In genomic region chr16:56608876-56609462, GRCh38 we compare ENCODE assay signal across 8 cellular contexts. TPM values are rescaled to one million over a fixed set of nuclear protein-coding genes. Genes with fewer than 3 reads are reported as not detected.
DNase-seq lines count a peak whose midpoint lies in the region; ATAC-seq, FAIRE-seq and TF ChIP-seq lines count a peak whose summit lies in the region.

No MANE protein-coding gene starts in this region.

- H3K4me3 Mint-ChIP-seq in HFFc6: peak overlapping the region; percentile 98
- H3K4me3 Mint-ChIP-seq in activated naive CD8-positive, alpha-beta T cell treated with anti-CD3 and anti-CD28 coated beads, Interleukin-2, amount 50 U/mL, for 24 hours: peak overlapping the region; percentile 89

- H3K27ac Mint-ChIP-seq in HFFc6: peak overlapping the region; percentile 96
- H3K27ac Mint-ChIP-seq in activated naive CD8-positive, alpha-beta T cell treated with anti-CD3 and anti-CD28 coated beads, Interleukin-2, amount 50 U/mL, for 24 hours: peak overlapping the region; percentile 99

- peaks cover 14% of the 10 kb centered on the region; the same call in 1 of the 2 replicates for H3K36me3 Mint-ChIP-seq in HFFc6 (ENCODE audit: low read depth)
- peaks cover 2% of the 10 kb centered on the region for H3K36me3 Mint-ChIP-seq in activated naive CD8-positive, alpha-beta T cell treated with anti-CD3 and anti-CD28 coated beads, Interleukin-2, amount 50 U/mL, for 24 hours (ENCODE audit: low read depth)

- intact Hi-C loops in kidney (cut with DNase I): loop anchor here (10.0 kb wide), 1 partner anchor 76 kb away; the partner anchor contains the start of gene MT1X

- H3K4me1 ChIP-seq in kidney (ENCODE audit: control insufficient read depth in 1 of 2, insufficient read depth in 1 of 2, low read depth in 1 of 2, low read length in 2 of 2): peaks cover 17 to 32% of the 10 kb centered on the region in 2 donors
- peaks cover 34 to 66% (median 54%) of the 10 kb centered on the region in 5 donors for H3K4me1 ChIP-seq in subcutaneous abdominal adipose tissue (ENCODE audit: control insufficient read depth in 5 of 5, insufficient read depth in 5 of 5, low read length in 5 of 5)

- peak overlapping the region; percentile 89 for H3K4me3 ChIP-seq in AG04450 (ENCODE audit: low read depth, low read length)
- peak overlapping the region; percentile 92 to 94 for H3K4me3 ChIP-seq in kidney (ENCODE audit: low read length in 2 of 2)
- peak overlapping the region; percentile 87 to 97 (median 91) for H3K4me3 ChIP-seq in subcutaneous abdominal adipose tissue (ENCODE audit: low read depth in 1 of 5, low read length in 5 of 5)

- no peaks in the 10 kb centered on the region for H3K9me3 Mint-ChIP-seq in HFFc6
- no peaks in the 10 kb centered on the region for H3K9me3 Mint-ChIP-seq in activated naive CD8-positive, alpha-beta T cell treated with anti-CD3 and anti-CD28 coated beads, Interleukin-2, amount 50 U/mL, for 24 hours

- H3K9me3 ChIP-seq in AG04450 (ENCODE audit: control insufficient read depth, insufficient read depth, low read length) (no peaks in the 10 kb centered on the region; the same call in 1 of the 2 replicates), kidney (ENCODE audit: control insufficient read depth in 1 of 2, low read length in 2 of 2) (no peaks in the 10 kb centered on the region), subcutaneous abdominal adipose tissue (ENCODE audit: control insufficient read depth in 5 of 5, low read length in 5 of 5) (no peaks in the 10 kb centered on the region)

- H3K27me3 ChIP-seq in AG04450 (ENCODE audit: control insufficient read depth, insufficient read depth, low read length) (no peaks in the 10 kb centered on the region), subcutaneous abdominal adipose tissue (ENCODE audit: control insufficient read depth in 5 of 5, insufficient read depth in 4 of 5, low read length in 5 of 5) (no peaks in the 10 kb centered on the region)

- H3K9ac ChIP-seq in kidney (ENCODE audit: low read length in 2 of 2) (peak overlapping the region; percentile 68 to 81), subcutaneous abdominal adipose tissue (ENCODE audit: low read length in 5 of 5) (peak overlapping the region; percentile 73 to 94 (median 89))

- no peak for ATAC-seq in activated naive CD8-positive, alpha-beta T cell treated with anti-CD3 and anti-CD28 coated beads, Interleukin-2, amount 50 U/mL, for 24 hours
- ATAC-seq in GM19351 (IDR thresholded peaks at IDR 0.05; ENCODE audit: unreplicated experiment) (no peak), HG03045 (IDR thresholded peaks at IDR 0.05; ENCODE audit: unreplicated experiment) (no peak)

- H3K27me3 Mint-ChIP-seq in HFFc6 (ENCODE audit: insufficient read depth): peaks cover 6% of the 10 kb centered on the region
- H3K27me3 Mint-ChIP-seq in activated naive CD8-positive, alpha-beta T cell treated with anti-CD3 and anti-CD28 coated beads, Interleukin-2, amount 50 U/mL, for 24 hours: peaks cover 2% of the 10 kb centered on the region

- DNase-seq in AG04450 (ENCODE audit: low read depth, low spot score): no peak
- no peak for DNase-seq in HFFc6
- DNase-seq in activated naive CD8-positive, alpha-beta T cell treated with anti-CD3 and anti-CD28 coated beads, Interleukin-2, amount 50 U/mL, for 24 hours: no peak
- peak; percentile 67 for DNase-seq in kidney
- no peak for DNase-seq in GM12891 (ENCODE audit: insufficient read length, low spot score)

- CTCF ChIA-PET in AG04450 (lab: Charles Lee): interaction anchor here (1.1 to 1.6 kb wide), 3 partner anchors 8 to 93 kb away, joined by 3 to 6 read pairs (median 4); partner anchors contain the start of gene MT1E

- peaks cover 73% of the 10 kb centered on the region for H3K4me1 Mint-ChIP-seq in HFFc6 (ENCODE audit: low read depth)
- peaks cover 69% of the 10 kb centered on the region for H3K4me1 Mint-ChIP-seq in activated naive CD8-positive, alpha-beta T cell treated with anti-CD3 and anti-CD28 coated beads, Interleukin-2, amount 50 U/mL, for 24 hours

- no peak for TF ChIP-seq CTCF in AG04450 (IDR thresholded peaks at IDR 0.05; ENCODE audit: low read depth, low read length)
- no peak for TF ChIP-seq CTCF in HFFc6 (IDR thresholded peaks at IDR 0.05)
- no peak for TF ChIP-seq CTCF in kidney (IDR thresholded peaks at IDR 0.05; ENCODE audit: borderline replicate concordance, extremely low read depth, insufficient read depth)

- H3K36me3 ChIP-seq in kidney (ENCODE audit: control insufficient read depth in 1 of 2, insufficient read depth in 2 of 2, low read length in 2 of 2) (no peaks in the 10 kb centered on the region), subcutaneous abdominal adipose tissue (ENCODE audit: control insufficient read depth in 5 of 5, insufficient read depth in 5 of 5, low read length in 5 of 5) (no peaks in the 10 kb centered on the region)

- FAIRE-seq in kidney (lab: Jason Lieb, UNC): no peak
- no peak for FAIRE-seq in GM12891 (lab: Jason Lieb, UNC)

- POLR2A ChIA-PET in AG04450 (lab: Yijun Ruan, JAX): interaction anchor here (0.7 to 8.7 kb wide), 7 partner anchors 9 to 102 kb away, joined by 3 to 201 read pairs (median 4); partner anchors contain the start of genes MT1E and MT1X

- no peak for TF ChIP-seq POLR2A in GM12891 (IDR thresholded peaks at IDR 0.05; ENCODE audit: low read depth, low read length)

- H3K27ac ChIP-seq in AG04450 (ENCODE audit: low read depth, low read length): peak overlapping the region; percentile 98
- peak overlapping the region; percentile 84 to 92 for H3K27ac ChIP-seq in kidney (ENCODE audit: low read depth in 2 of 2, low read length in 2 of 2)
- H3K27ac ChIP-seq in subcutaneous abdominal adipose tissue (ENCODE audit: low read depth, low read length): peak overlapping the region; percentile 99

TF ChIP-seq in GM12891, 5 proteins besides CTCF, POLR2A, EP300 and RAD21:
- TF ChIP-seq POLR2AphosphoS5 (IDR thresholded peaks at IDR 0.05; ENCODE audit: low read depth, low read length): no peak
- TF ChIP-seq POU2F2 (IDR thresholded peaks at IDR 0.05; ENCODE audit: low read depth, low read length): no peak
- TF ChIP-seq TAF1 (IDR thresholded peaks at IDR 0.05; ENCODE audit: low read depth, low read length): no peak
- no peak for TF ChIP-seq PAX5 (IDR thresholded peaks at IDR 0.05; ENCODE audit: insufficient read depth, low read length, severe bottlenecking)
- no peak for TF ChIP-seq SPI1 (IDR thresholded peaks at IDR 0.05; ENCODE audit: low read depth, low read length)

RNA-seq across cellular contexts. Expression of gene MT2A, which starts 0.6 kb away (rescaled TPM):
- polyA plus RNA-seq in AG04450 (2011; rRNA removed): 82.6 and 146 TPM in 2 replicates
- 63.5 and 64.1 TPM in 2 replicates for polyA minus RNA-seq in AG04450 (2011; rRNA and poly(A)+ RNA removed)
- 1,000 to 10,000 TPM in 3 of 6 experiments, 100 to 1,000 TPM in 3; 623 to 1,524 (median 1,044) TPM for total RNA-seq in HFFc6 (2021; fragmentation: NEBNext Ultra II Directional; extraction: Animal tissue kit (Norgen Biotek cat#: 25700))
- 507 TPM for total RNA-seq in kidney
- 315 TPM for polyA plus RNA-seq in kidney (ENCODE audit: insufficient read depth, low read depth, low replicate concordance)
- 8.4 TPM for polyA plus RNA-seq in GM12891 (2012; ENCODE audit: low read depth, missing spikeins)

RNA-seq across cellular contexts. Expression of gene MT1E, which starts 16.6 kb away (rescaled TPM):
- polyA plus RNA-seq in AG04450 (2011; rRNA removed) (153 and 250 TPM in 2 replicates), kidney (ENCODE audit: insufficient read depth, low read depth, low replicate concordance) (191 TPM)
- polyA minus RNA-seq in AG04450 (2011; rRNA and poly(A)+ RNA removed): 51.3 and 58.4 TPM in 2 replicates
- total RNA-seq in HFFc6 (2021; fragmentation: NEBNext Ultra II Directional; extraction: Animal tissue kit (Norgen Biotek cat#: 25700)): 100 to 1,000 TPM; 192 to 469 (median 458) TPM
- 258 TPM for total RNA-seq in kidney
- 0.87 TPM for polyA plus RNA-seq in GM12891 (2012; ENCODE audit: low read depth, missing spikeins)

RNA-seq across cellular contexts. Expression of gene MT3, which starts 19.6 kb away (rescaled TPM):
- not detected in 2 replicates for polyA plus RNA-seq in AG04450 (2011; rRNA removed)
- not detected in 2 replicates for polyA minus RNA-seq in AG04450 (2011; rRNA and poly(A)+ RNA removed)
- total RNA-seq in HFFc6 (2021; fragmentation: NEBNext Ultra II Directional; extraction: Animal tissue kit (Norgen Biotek cat#: 25700)): not detected
- not detected for total RNA-seq in kidney
- 25.5 TPM for polyA plus RNA-seq in kidney (ENCODE audit: insufficient read depth, low read depth, low replicate concordance)
- polyA plus RNA-seq in GM12891 (2012; ENCODE audit: low read depth, missing spikeins): 0.19 TPM

RNA-seq across cellular contexts. Expression of gene MT1M, which starts 23.5 kb away (rescaled TPM):
- polyA plus RNA-seq in AG04450 (2011; rRNA removed) (0.10 and 0.38 TPM in 2 replicates), kidney (ENCODE audit: insufficient read depth, low read depth, low replicate concordance) (15.3 TPM)
- not detected in 2 replicates for polyA minus RNA-seq in AG04450 (2011; rRNA and poly(A)+ RNA removed)
- total RNA-seq in HFFc6 (2021; fragmentation: NEBNext Ultra II Directional; extraction: Animal tissue kit (Norgen Biotek cat#: 25700)): under 1 TPM in 5 of 6 experiments, not detected in 1; 0.21 to 0.41 (median 0.28) TPM
- total RNA-seq in kidney: 27.9 TPM
- not detected for polyA plus RNA-seq in GM12891 (2012; ENCODE audit: low read depth, missing spikeins)

RNA-seq across cellular contexts. Expression of gene MT1A, which starts 29.5 kb away (rescaled TPM):
- polyA plus RNA-seq in AG04450 (2011; rRNA removed) (0.66 TPM in 1 of 2 replicates, not detected in the other), kidney (ENCODE audit: insufficient read depth, low read depth, low replicate concordance) (3.1 TPM)
- polyA minus RNA-seq in AG04450 (2011; rRNA and poly(A)+ RNA removed): 0.91 and 1.1 TPM in 2 replicates
- 1 to 10 TPM in 1 of 6 experiments, under 1 TPM in 1, not detected in 4; 0.50 to 1.5 TPM for total RNA-seq in HFFc6 (2021; fragmentation: NEBNext Ultra II Directional; extraction: Animal tissue kit (Norgen Biotek cat#: 25700))
- total RNA-seq in kidney: 19.8 TPM
- not detected for polyA plus RNA-seq in GM12891 (2012; ENCODE audit: low read depth, missing spikeins)
